ENCODE assay signal across 1 cellular context in genomic region chr1:226871636-226872327, GRCh38.
TF ChIP-seq lines count a peak whose summit lies in the region.

No MANE protein-coding gene starts in this region.

TF ChIP-seq in HepG2, 621 proteins besides CTCF, POLR2A, EP300 and RAD21:
- TF ChIP-seq ZNF737 (CRISPR knock-in tag; IDR thresholded peaks at IDR 0.05; ENCODE audit: borderline replicate concordance): no peak
- TF ChIP-seq SRY (CRISPR knock-in tag; IDR thresholded peaks at IDR 0.05): no peak
- TF ChIP-seq HOXA9 (CRISPR knock-in tag; IDR thresholded peaks at IDR 0.05; ENCODE audit: borderline replicate concordance): no peak
- no peak for TF ChIP-seq IKZF4 (CRISPR knock-in tag; IDR thresholded peaks at IDR 0.05; ENCODE audit: borderline replicate concordance, low read depth, not compliant biosample characterization)
- TF ChIP-seq ATF1 (CRISPR knock-in tag; IDR thresholded peaks at IDR 0.05): no peak
- TF ChIP-seq HMGA1 (CRISPR knock-in tag; conservative IDR thresholded peaks at IDR 0.05): no peak
- TF ChIP-seq SPEN (CRISPR knock-in tag; IDR thresholded peaks at IDR 0.05; ENCODE audit: low read depth): no peak
- no peak for TF ChIP-seq ZSCAN31 (CRISPR knock-in tag; IDR thresholded peaks at IDR 0.05; ENCODE audit: low read depth)
- no peak for TF ChIP-seq ZNF335 (CRISPR knock-in tag; IDR thresholded peaks at IDR 0.05)
- TF ChIP-seq YEATS4 (CRISPR knock-in tag; IDR thresholded peaks at IDR 0.05; ENCODE audit: borderline replicate concordance): no peak
- TF ChIP-seq TCF12 (IDR thresholded peaks at IDR 0.05): no peak
- no peak for TF ChIP-seq TCF12 (CRISPR knock-in tag; IDR thresholded peaks at IDR 0.05)
- TF ChIP-seq THAP9 (CRISPR knock-in tag; IDR thresholded peaks at IDR 0.05; ENCODE audit: borderline replicate concordance): no peak
TF ChIP-seq in HepG2: peak in this region for 0.
